15 cellular contexts compared by ENCODE assay signal in genomic region chr6:52725530-52726192, GRCh38. TPM values are rescaled to one million over a fixed set of nuclear protein-coding genes. Genes with fewer than 3 reads are reported as not detected.
DNase-seq lines count a peak whose midpoint lies in the region; ATAC-seq, FAIRE-seq and TF ChIP-seq lines count a peak whose summit lies in the region.
"Had no signal": no experiment of that assay in that cellular context is flagged by ENCODE, and none has a peak within 500 bp of the region (broad histone marks: within the 10 kb centered on the region; RNA-seq: fewer than 3 reads in every experiment).

No MANE protein-coding gene starts in this region.

- H3K9me3 ChIP-seq in HepG2 (ENCODE audit: low read length), result no peaks in the 10 kb centered on the region

- 1% methylated on average over 2 of the region's 2 CpGs for WGBS in HepG2 (ENCODE audit: low lambda C conversion rate)

- CTCF ChIA-PET in HepG2 (lab: Yijun Ruan, JAX; ENCODE audit: low intra/inter-chr PET ratio, low total read pairs), result interaction anchor here (1.1 to 2.6 kb wide), 3 partner anchors 89 to 114 kb away, joined by 3 to 22 read pairs (median 16); no protein-coding TSS in a partner anchor
- CTCF ChIA-PET in activated CD4-positive, alpha-beta memory T cell treated with anti-CD3 and anti-CD28 coated beads, Interleukin-2, amount 10 ng/mL, durations not matched to agents 7 days and 5 days (lab: Charles Lee), result no interaction called here

- TF ChIP-seq POLR2A in HepG2 (IDR thresholded peaks at IDR 0.05; ENCODE audit: insufficient read depth in 1 of 2, low read depth in 2 of 2, low read length in 2 of 2), result no peak

- DNase-seq in AG08395 (ENCODE audit: low spot score), result peak; percentile 22
- peak; percentile 38 for DNase-seq in NCI-H1436 (lab: John Stamatoyannopoulos, UW)
- peak; percentile 27 for DNase-seq in astrocyte of the hippocampus (ENCODE audit: low read depth, low spot score)
- peak; percentile 99 for DNase-seq in HepG2 (ENCODE audit: low spot score)
- DNase-seq in activated naive CD4-positive, alpha-beta T cell treated with Interleukin-2 at 50 U/mL for 16 hours, result no peak
- DNase-seq in natural killer cell, result no peak
- DNase-seq in activated CD4-positive, alpha-beta memory T cell treated with anti-CD3 and anti-CD28 coated beads, Interleukin-2, amount 10 ng/mL, durations not matched to agents 7 days and 5 days, result no peak
- DNase-seq: activated naive CD8-positive, alpha-beta T cell treated with anti-CD3 and anti-CD28 coated beads, Interleukin-2, amount 10 ng/mL, durations not matched to agents 7 days and 5 days; AML-193; H9; NK-92 treated with Interleukin-12 subunit alpha and Interleukin-12 subunit beta, amount 100 ng/mL, for 24 hours; stimulated activated CD4-positive, alpha-beta T cell treated with anti-CD3 and anti-CD28 coated beads, Interleukin-4, amount 100 ng/mL, for 24 hours had no signal

- TF ChIP-seq RAD21 in HepG2 (CRISPR knock-in tag; IDR thresholded peaks at IDR 0.05), result 0 out of 2 replicates have a peak, but pooled peaks have one; percentile 9

- POLR2A ChIA-PET in HepG2 (lab: Yijun Ruan, JAX), result interaction anchor here (0.7 to 2.5 kb wide), 15 partner anchors 9 to 634 kb away, joined by 3 to 16 read pairs (median 4); partner anchors contain the start of gene GSTA2
- POLR2A ChIA-PET in activated CD4-positive, alpha-beta memory T cell treated with anti-CD3 and anti-CD28 coated beads, Interleukin-2, amount 10 ng/mL, durations not matched to agents 7 days and 5 days (lab: Charles Lee), result no interaction called here

- intact Hi-C loops in HepG2 (cut with micrococcal nuclease; ENCODE audit: unreplicated experiment) (loop anchor here (1.0 to 10.0 kb wide), 7 partner anchors 10 to 269 kb away; partner anchors contain the start of genes GSTA2, GSTA4 and TMEM14A), natural killer cell (cut with micrococcal nuclease) (no loop called here)

- FAIRE-seq in HepG2 (lab: Jason Lieb, UNC), result peak; percentile 83
- FAIRE-seq: GM12892, urothelium cell line had no signal

- no peak overlapping the region for H2AFZ ChIP-seq in HepG2 (ENCODE audit: low read length)

- H3K36me3 Mint-ChIP-seq in natural killer cell, result no peaks in the 10 kb centered on the region
- H3K36me3 Mint-ChIP-seq in activated CD4-positive, alpha-beta memory T cell treated with anti-CD3 and anti-CD28 coated beads, Interleukin-2, amount 10 ng/mL, durations not matched to agents 7 days and 5 days (ENCODE audit: low read depth), result no peaks in the 10 kb centered on the region
- H3K36me3 Mint-ChIP-seq: activated naive CD8-positive, alpha-beta T cell treated with anti-CD3 and anti-CD28 coated beads, Interleukin-2, amount 10 ng/mL, durations not matched to agents 7 days and 5 days had no signal

- BruUV-seq in HepG2 (replicated peaks; lab: Mats Ljungman, UMichigan), result TSS peak; percentile 56

- H3K27ac ChIP-seq in HepG2 (ENCODE audit: extremely low read length, insufficient read depth, low read length), result peak overlapping the region; percentile 94

- H3K27me3 ChIP-seq in HepG2 (ENCODE audit: control insufficient read depth in 1 of 2, insufficient read depth in 2 of 2, low read length in 2 of 2), result no peaks in the 10 kb centered on the region

- H3K4me2 ChIP-seq in HepG2 (ENCODE audit: low read depth, low read length), result peak overlapping the region; percentile 79

- peak; percentile 99 to 100 for TF ChIP-seq EP300 in HepG2 (IDR thresholded peaks at IDR 0.05; ENCODE audit: low read depth in 2 of 2, low read length in 2 of 2)
- peak; percentile 99 for TF ChIP-seq EP300 in HepG2 (CRISPR knock-in tag; IDR thresholded peaks at IDR 0.05; ENCODE audit: borderline replicate concordance)

- no peaks in the 10 kb centered on the region for H3K79me2 ChIP-seq in HepG2 (ENCODE audit: insufficient read depth, low read length)

- no peaks in the 10 kb centered on the region for H3K36me3 ChIP-seq in HepG2 (replicated peaks in 1 of 2; ENCODE audit: control insufficient read depth in 1 of 2, insufficient read depth in 2 of 2, low read length in 2 of 2)

- H3K4me1 ChIP-seq in HepG2 (ENCODE audit: insufficient read depth, low read length), result peaks cover 70% of the 10 kb centered on the region

- peak overlapping the region; percentile 55 for H3K9ac ChIP-seq in HepG2 (ENCODE audit: insufficient read depth, low read depth, low read length)

- H4K20me1 ChIP-seq in HepG2 (ENCODE audit: insufficient read depth, low read length), result no peaks in the 10 kb centered on the region

- TF ChIP-seq CTCF in HepG2 (CRISPR knock-in tag; IDR thresholded peaks at IDR 0.05) (0 out of 2 replicates have a peak, but pooled peaks have one; percentile 24), natural killer cell (IDR thresholded peaks at IDR 0.05) (no peak)

- peak overlapping the region in 2 of 3 experiments; percentile 15 to 49; a peak in 1 of 6 replicates for H3K4me3 ChIP-seq in HepG2 (replicated peaks in 1 of 3; ENCODE audit: insufficient read depth in 1 of 3, low read depth in 2 of 3, low read length in 3 of 3)

- in situ Hi-C loops in HepG2 (cut with HindIII; ENCODE audit: extremely low pct_ligation_motif_present, low pct_unique_long_range_greater_than_20kb), result no loop called here

- no peak overlapping the region for H3K4me3 Mint-ChIP-seq in natural killer cell
- H3K4me3 Mint-ChIP-seq in activated CD4-positive, alpha-beta memory T cell treated with anti-CD3 and anti-CD28 coated beads, Interleukin-2, amount 10 ng/mL, durations not matched to agents 7 days and 5 days, result no peak overlapping the region
- H3K4me3 Mint-ChIP-seq: activated naive CD8-positive, alpha-beta T cell treated with anti-CD3 and anti-CD28 coated beads, Interleukin-2, amount 10 ng/mL, durations not matched to agents 7 days and 5 days; H9 had no signal

- H3K27ac Mint-ChIP-seq in natural killer cell, result no peak overlapping the region
- no peak overlapping the region for H3K27ac Mint-ChIP-seq in activated CD4-positive, alpha-beta memory T cell treated with anti-CD3 and anti-CD28 coated beads, Interleukin-2, amount 10 ng/mL, durations not matched to agents 7 days and 5 days
- H3K27ac Mint-ChIP-seq: activated naive CD8-positive, alpha-beta T cell treated with anti-CD3 and anti-CD28 coated beads, Interleukin-2, amount 10 ng/mL, durations not matched to agents 7 days and 5 days; H9 had no signal

- no peaks in the 10 kb centered on the region for H3K9me3 Mint-ChIP-seq in natural killer cell
- H3K9me3 Mint-ChIP-seq in activated CD4-positive, alpha-beta memory T cell treated with anti-CD3 and anti-CD28 coated beads, Interleukin-2, amount 10 ng/mL, durations not matched to agents 7 days and 5 days, result no peaks in the 10 kb centered on the region
- H3K9me3 Mint-ChIP-seq: activated naive CD8-positive, alpha-beta T cell treated with anti-CD3 and anti-CD28 coated beads, Interleukin-2, amount 10 ng/mL, durations not matched to agents 7 days and 5 days; H9 had no signal

- H3K4me1 Mint-ChIP-seq in natural killer cell, result peaks cover 0 to 6% of the 10 kb centered on the region in 2 donors
- H3K4me1 Mint-ChIP-seq in activated CD4-positive, alpha-beta memory T cell treated with anti-CD3 and anti-CD28 coated beads, Interleukin-2, amount 10 ng/mL, durations not matched to agents 7 days and 5 days, result no peaks in the 10 kb centered on the region
- H3K4me1 Mint-ChIP-seq: activated naive CD8-positive, alpha-beta T cell treated with anti-CD3 and anti-CD28 coated beads, Interleukin-2, amount 10 ng/mL, durations not matched to agents 7 days and 5 days had no signal

- peak; percentile 87 for ATAC-seq in HepG2
- ATAC-seq in natural killer cell, result no peak
- no peak for ATAC-seq in HG03432 (IDR thresholded peaks at IDR 0.05; ENCODE audit: unreplicated experiment)

- peaks cover 2 to 9% of the 10 kb centered on the region in 2 donors for H3K27me3 Mint-ChIP-seq in natural killer cell (ENCODE audit: low read depth in 2 of 2)
- no peaks in the 10 kb centered on the region for H3K27me3 Mint-ChIP-seq in activated CD4-positive, alpha-beta memory T cell treated with anti-CD3 and anti-CD28 coated beads, Interleukin-2, amount 10 ng/mL, durations not matched to agents 7 days and 5 days

RNA-seq across cellular contexts. Expression of gene GSTA2, which starts 37.6 kb away (rescaled TPM):
- total RNA-seq in HepG2 (2016; rRNA removed; fragmentation: Illumina TruSeq; extraction: Trizol) (13.7 and 21.5 TPM in 2 replicates), natural killer cell (not detected)
- total RNA-seq in HepG2 (2016; cell fraction: cytosol; rRNA removed; fragmentation: Illumina TruSeq; extraction: Trizol; ENCODE audit: low read depth), result 3.0 and 3.4 TPM in 2 replicates
- 15.4 and 22.0 TPM in 2 replicates for total RNA-seq in HepG2 (2016; cell fraction: insoluble cytoplasmic fraction; rRNA removed; fragmentation: Illumina TruSeq; extraction: Trizol)
- total RNA-seq in HepG2 (2016; cell fraction: membrane; rRNA removed; fragmentation: Illumina TruSeq; extraction: Trizol), result 3.4 and 4.3 TPM in 2 replicates
- 6.0 TPM in 2 replicates for total RNA-seq in HepG2 (2016; cell fraction: nucleus; rRNA removed; fragmentation: Illumina TruSeq; extraction: Trizol)
- 0.75 and 1.1 TPM in 2 replicates for polyA plus RNA-seq in HepG2 (2011; rRNA removed)
- polyA plus RNA-seq in HepG2 (2011; cell fraction: cytosol; rRNA removed), result 0.32 and 0.96 TPM in 2 replicates
- 0.16 and 0.26 TPM in 2 replicates for polyA plus RNA-seq in HepG2 (2011; cell fraction: nucleus; rRNA removed)
- polyA plus RNA-seq in HepG2 (2012), result 1.8 and 3.2 TPM in 2 replicates
- 3.8 and 4.2 TPM in 2 replicates for polyA plus RNA-seq in HepG2 (2016; cell fraction: cytosol; fragmentation: Illumina TruSeq; extraction: Trizol; ENCODE audit: low read depth)
- polyA plus RNA-seq in HepG2 (2016; cell fraction: insoluble cytoplasmic fraction; fragmentation: Illumina TruSeq; extraction: Trizol; ENCODE audit: low read depth), result 27.0 and 28.3 TPM in 2 replicates
- 3.6 and 4.5 TPM in 2 replicates for polyA plus RNA-seq in HepG2 (2016; cell fraction: membrane; fragmentation: Illumina TruSeq; extraction: Trizol; ENCODE audit: low read depth)
- 7.2 and 8.9 TPM in 2 replicates for polyA plus RNA-seq in HepG2 (2016; cell fraction: nucleus; fragmentation: Illumina TruSeq; extraction: Trizol; ENCODE audit: insufficient read depth, low read depth)
- not detected in 2 replicates for polyA minus RNA-seq in HepG2 (2011; rRNA and poly(A)+ RNA removed; ENCODE audit: low replicate concordance)
- polyA minus RNA-seq in HepG2 (2011; cell fraction: cytosol; rRNA and poly(A)+ RNA removed), result 0.79 TPM in 1 of 2 replicates, not detected in the other
- polyA minus RNA-seq in HepG2 (2011; cell fraction: nucleus; rRNA and poly(A)+ RNA removed), result not detected in 2 replicates
- total RNA-seq in activated CD4-positive, alpha-beta memory T cell treated with anti-CD3 and anti-CD28 coated beads, Interleukin-2, amount 10 ng/mL, durations not matched to agents 7 days and 5 days, result not detected
- total RNA-seq: activated naive CD8-positive, alpha-beta T cell treated with anti-CD3 and anti-CD28 coated beads, Interleukin-2, amount 10 ng/mL, durations not matched to agents 7 days and 5 days; H9 had no signal

RNA-seq across cellular contexts. Expression of gene TMEM14A, which starts 54.7 kb away (rescaled TPM):
- total RNA-seq in HepG2 (2016; rRNA removed; fragmentation: Illumina TruSeq; extraction: Trizol) (73.7 and 78.0 TPM in 2 replicates), natural killer cell (1 to 10 TPM; 4.8 to 5.6 (median 5.3) TPM)
- 23.2 and 27.5 TPM in 2 replicates for total RNA-seq in HepG2 (2016; cell fraction: cytosol; rRNA removed; fragmentation: Illumina TruSeq; extraction: Trizol; ENCODE audit: low read depth)
- total RNA-seq in HepG2 (2016; cell fraction: insoluble cytoplasmic fraction; rRNA removed; fragmentation: Illumina TruSeq; extraction: Trizol), result 70.9 and 77.3 TPM in 2 replicates
- total RNA-seq in HepG2 (2016; cell fraction: membrane; rRNA removed; fragmentation: Illumina TruSeq; extraction: Trizol), result 39.5 and 43.5 TPM in 2 replicates
- total RNA-seq in HepG2 (2016; cell fraction: nucleus; rRNA removed; fragmentation: Illumina TruSeq; extraction: Trizol), result 44.6 and 52.8 TPM in 2 replicates
- 18.2 and 24.6 TPM in 2 replicates for polyA plus RNA-seq in HepG2 (2011; rRNA removed)
- polyA plus RNA-seq in HepG2 (2011; cell fraction: cytosol; rRNA removed), result 19.6 and 31.0 TPM in 2 replicates
- 7.1 and 9.9 TPM in 2 replicates for polyA plus RNA-seq in HepG2 (2011; cell fraction: nucleus; rRNA removed)
- 18.4 and 26.2 TPM in 2 replicates for polyA plus RNA-seq in HepG2 (2012)
- 23.3 and 32.1 TPM in 2 replicates for polyA plus RNA-seq in HepG2 (2016; cell fraction: cytosol; fragmentation: Illumina TruSeq; extraction: Trizol; ENCODE audit: low read depth)
- 85.0 and 85.6 TPM in 2 replicates for polyA plus RNA-seq in HepG2 (2016; cell fraction: insoluble cytoplasmic fraction; fragmentation: Illumina TruSeq; extraction: Trizol; ENCODE audit: low read depth)
- 39.5 and 42.3 TPM in 2 replicates for polyA plus RNA-seq in HepG2 (2016; cell fraction: membrane; fragmentation: Illumina TruSeq; extraction: Trizol; ENCODE audit: low read depth)
- polyA plus RNA-seq in HepG2 (2016; cell fraction: nucleus; fragmentation: Illumina TruSeq; extraction: Trizol; ENCODE audit: insufficient read depth, low read depth), result 84.3 and 97.3 TPM in 2 replicates
- polyA minus RNA-seq in HepG2 (2011; rRNA and poly(A)+ RNA removed; ENCODE audit: low replicate concordance), result 4.1 and 10.8 TPM in 2 replicates
- 4.7 and 5.7 TPM in 2 replicates for polyA minus RNA-seq in HepG2 (2011; cell fraction: cytosol; rRNA and poly(A)+ RNA removed)
- 3.7 and 4.6 TPM in 2 replicates for polyA minus RNA-seq in HepG2 (2011; cell fraction: nucleus; rRNA and poly(A)+ RNA removed)
- total RNA-seq in activated CD4-positive, alpha-beta memory T cell treated with anti-CD3 and anti-CD28 coated beads, Interleukin-2, amount 10 ng/mL, durations not matched to agents 7 days and 5 days, result 10 to 100 TPM; 20.9 to 23.5 TPM

Comparison
In these comparisons a context has a peak if more than half of its experiments do, and no peak if none do; other contexts are left out.
1. DNase-seq: peak in AG08395 (single experiment), NCI-H1436 (single experiment), astrocyte of the hippocampus (single experiment) and HepG2 (single experiment); none in activated naive CD4-positive, alpha-beta T cell treated with Interleukin-2 at 50 U/mL for 16 hours (single experiment), natural killer cell (single experiment) and activated CD4-positive, alpha-beta memory T cell treated with anti-CD3 and anti-CD28 coated beads, Interleukin-2, amount 10 ng/mL, durations not matched to agents 7 days and 5 days (single experiment).
2. RNA of gene GSTA2, which starts 37.6 kb away (total RNA-seq): 3.0 to 22.0 TPM in HepG2; not detected in natural killer cell and not detected in activated CD4-positive, alpha-beta memory T cell treated with anti-CD3 and anti-CD28 coated beads, Interleukin-2, amount 10 ng/mL, durations not matched to agents 7 days and 5 days; every median in the first group is over 4 times any median in the second.